ENCODE assay signal across 9 cellular contexts in genomic region chr3:184565421-184566211, GRCh38. TPM values are rescaled to one million over a fixed set of nuclear protein-coding genes. Genes with fewer than 3 reads are reported as not detected.
A peak's percentile ranks its signal among the peaks of the same experiment; 100 is the strongest.
DNase-seq lines count a peak whose midpoint lies in the region; ATAC-seq and TF ChIP-seq lines count a peak whose summit lies in the region.
"Had no signal": no experiment of that assay in that cellular context is flagged by ENCODE, and none has a peak within 500 bp of the region (broad histone marks: within the 10 kb centered on the region; RNA-seq: fewer than 3 reads in every experiment).

No MANE protein-coding gene starts in this region.

- H3K4me3 ChIP-seq in fibroblast of lung (replicated peaks in 1 of 4; ENCODE audit: control extremely low read depth in 1 of 4, insufficient read depth in 1 of 4, low read depth in 3 of 4, low read length in 4 of 4) (peak overlapping the region in 1 of 4 experiments; percentile 81), retinal pigment epithelial cell (ENCODE audit: low read length) (no peak overlapping the region)

- no peaks in the 10 kb centered on the region for H3K9me3 Mint-ChIP-seq in activated T-cell treated with anti-CD3 and anti-CD28 coated beads, Interleukin-2, amount 50 U/mL, for 24 hours
- H3K9me3 Mint-ChIP-seq in activated CD8-positive, alpha-beta T cell treated with anti-CD3 and anti-CD28 coated beads, Interleukin-2, amount 10 ng/mL, durations not matched to agents 7 days and 5 days (ENCODE audit: insufficient read depth): no peaks in the 10 kb centered on the region
- H3K9me3 Mint-ChIP-seq: activated naive CD8-positive, alpha-beta T cell treated with anti-CD3 and anti-CD28 coated beads for 36 hours had no signal

- H3K4me1 Mint-ChIP-seq in activated T-cell treated with anti-CD3 and anti-CD28 coated beads, Interleukin-2, amount 50 U/mL, for 24 hours (ENCODE audit: low read depth): peaks cover 13% of the 10 kb centered on the region
- peaks cover 14% of the 10 kb centered on the region for H3K4me1 Mint-ChIP-seq in activated CD8-positive, alpha-beta T cell treated with anti-CD3 and anti-CD28 coated beads, Interleukin-2, amount 10 ng/mL, durations not matched to agents 7 days and 5 days (ENCODE audit: low read depth)

- peak overlapping the region; percentile 81 for H3K4me2 ChIP-seq in fibroblast of lung (ENCODE audit: extremely low read depth, insufficient read depth, low read length)

- H3K9ac ChIP-seq in fibroblast of lung (ENCODE audit: insufficient read depth, low read length): no peak overlapping the region

- no peaks in the 10 kb centered on the region for H3K9me3 ChIP-seq in fibroblast of lung (ENCODE audit: control insufficient read depth, insufficient read depth, low read depth, low read length)

- H4K20me1 ChIP-seq in fibroblast of lung (ENCODE audit: control insufficient read depth, extremely low read depth, insufficient read depth, low read length): no peaks in the 10 kb centered on the region

- H3K36me3 ChIP-seq in fibroblast of lung (ENCODE audit: control insufficient read depth, insufficient read depth, low read length): no peaks in the 10 kb centered on the region

- H3K27me3 ChIP-seq in fibroblast of lung (ENCODE audit: control insufficient read depth, insufficient read depth, low read length): no peaks in the 10 kb centered on the region

- POLR2A ChIA-PET in activated CD8-positive, alpha-beta T cell treated with anti-CD3 and anti-CD28 coated beads, Interleukin-2, amount 10 ng/mL, durations not matched to agents 7 days and 5 days (lab: Charles Lee): no interaction called here

- H3K27me3 Mint-ChIP-seq in activated T-cell treated with anti-CD3 and anti-CD28 coated beads, Interleukin-2, amount 50 U/mL, for 24 hours: peaks cover 69% of the 10 kb centered on the region
- peaks cover 62% of the 10 kb centered on the region for H3K27me3 Mint-ChIP-seq in activated CD8-positive, alpha-beta T cell treated with anti-CD3 and anti-CD28 coated beads, Interleukin-2, amount 10 ng/mL, durations not matched to agents 7 days and 5 days (ENCODE audit: low read depth)

- no peak for TF ChIP-seq CTCF in fibroblast of lung (conservative IDR thresholded peaks at IDR 0.05 in 1 of 2, IDR thresholded peaks at IDR 0.05 in 1 of 2; ENCODE audit: low read depth in 1 of 2, low read length in 2 of 2)
- TF ChIP-seq CTCF in retinal pigment epithelial cell (conservative IDR thresholded peaks at IDR 0.05; ENCODE audit: low read depth, low read length): no peak

- CTCF ChIA-PET in activated CD8-positive, alpha-beta T cell treated with anti-CD3 and anti-CD28 coated beads, Interleukin-2, amount 10 ng/mL, durations not matched to agents 7 days and 5 days (lab: Charles Lee): interaction anchor here (0.7 kb wide), 1 partner anchor 213 kb away, joined by 3 read pairs; no protein-coding TSS in a partner anchor

- H3K79me2 ChIP-seq in fibroblast of lung (ENCODE audit: control insufficient read depth, insufficient read depth, low read length): peaks cover 5% of the 10 kb centered on the region

- H3K4me1 ChIP-seq in fibroblast of lung (ENCODE audit: control insufficient read depth, extremely low read depth, insufficient read depth, low read length): peaks cover 40% of the 10 kb centered on the region

- no peak overlapping the region for H3K4me3 Mint-ChIP-seq in activated T-cell treated with anti-CD3 and anti-CD28 coated beads, Interleukin-2, amount 50 U/mL, for 24 hours
- H3K4me3 Mint-ChIP-seq in activated CD8-positive, alpha-beta T cell treated with anti-CD3 and anti-CD28 coated beads, Interleukin-2, amount 10 ng/mL, durations not matched to agents 7 days and 5 days: no peak overlapping the region
- H3K4me3 Mint-ChIP-seq: activated naive CD8-positive, alpha-beta T cell treated with anti-CD3 and anti-CD28 coated beads for 36 hours had no signal

- peak; percentile 89 for DNase-seq in GM03348 (ENCODE audit: low spot score)
- peak; percentile 16 for DNase-seq in NCI-H748 treated with DMSO at 0.1 percent for 48 hours (lab: John Stamatoyannopoulos, UW)
- peak; percentile 84 to 94 for DNase-seq in fibroblast of lung (ENCODE audit: low read depth in 2 of 2)
- peak; percentile 56 for DNase-seq in retinal pigment epithelial cell (ENCODE audit: low read depth)
- DNase-seq in SKM-1 (lab: John Stamatoyannopoulos, UW; ENCODE audit: unreplicated experiment): no peak
- DNase-seq in activated T-cell treated with anti-CD3 and anti-CD28 coated beads, Interleukin-2, amount 50 U/mL, for 24 hours: no peak
- no peak for DNase-seq in activated CD8-positive, alpha-beta T cell treated with anti-CD3 and anti-CD28 coated beads, Interleukin-2, amount 10 ng/mL, durations not matched to agents 7 days and 5 days
- no peak for DNase-seq in activated CD4-positive, alpha-beta T cell treated with anti-CD3 and anti-CD28 coated beads, Interleukin-2, amount 50 U/mL, for 48 hours
- DNase-seq: activated naive CD8-positive, alpha-beta T cell treated with anti-CD3 and anti-CD28 coated beads for 36 hours had no signal

- H3K27ac Mint-ChIP-seq in activated T-cell treated with anti-CD3 and anti-CD28 coated beads, Interleukin-2, amount 50 U/mL, for 24 hours: no peak overlapping the region
- H3K27ac Mint-ChIP-seq in activated CD8-positive, alpha-beta T cell treated with anti-CD3 and anti-CD28 coated beads, Interleukin-2, amount 10 ng/mL, durations not matched to agents 7 days and 5 days: no peak overlapping the region
- H3K27ac Mint-ChIP-seq: activated naive CD8-positive, alpha-beta T cell treated with anti-CD3 and anti-CD28 coated beads for 36 hours had no signal

- H2AFZ ChIP-seq in fibroblast of lung (ENCODE audit: low read length): no peak overlapping the region

- ATAC-seq in activated CD8-positive, alpha-beta T cell treated with anti-CD3 and anti-CD28 coated beads, Interleukin-2, amount 10 ng/mL, durations not matched to agents 7 days and 5 days: no peak

- H3K27ac ChIP-seq in fibroblast of lung (ENCODE audit: insufficient read depth, low read length): peak overlapping the region; percentile 24

- no peaks in the 10 kb centered on the region for H3K36me3 Mint-ChIP-seq in activated T-cell treated with anti-CD3 and anti-CD28 coated beads, Interleukin-2, amount 50 U/mL, for 24 hours (ENCODE audit: low read depth)
- H3K36me3 Mint-ChIP-seq in activated CD8-positive, alpha-beta T cell treated with anti-CD3 and anti-CD28 coated beads, Interleukin-2, amount 10 ng/mL, durations not matched to agents 7 days and 5 days (ENCODE audit: low read depth): no peaks in the 10 kb centered on the region
- H3K36me3 Mint-ChIP-seq: activated naive CD8-positive, alpha-beta T cell treated with anti-CD3 and anti-CD28 coated beads for 36 hours had no signal

RNA-seq across cellular contexts. Expression of gene EPHB3, which starts 4.0 kb away (rescaled TPM):
- total RNA-seq in fibroblast of lung: 3.9 and 7.6 TPM in 2 replicates
- polyA plus RNA-seq in fibroblast of lung: 1.6 and 2.2 TPM in 2 replicates
- polyA plus RNA-seq in fibroblast of lung (2012): 4.0 and 5.1 TPM in 2 replicates
- 21.6 and 24.8 TPM in 2 replicates for polyA minus RNA-seq in fibroblast of lung (ENCODE audit: low replicate concordance)
- under 1 TPM; 0.11 to 0.13 TPM for total RNA-seq in activated CD8-positive, alpha-beta T cell treated with anti-CD3 and anti-CD28 coated beads, Interleukin-2, amount 10 ng/mL, durations not matched to agents 7 days and 5 days

Comparison
In these comparisons a context has a peak if more than half of its experiments do, and no peak if none do; other contexts are left out.
1. DNase-seq: peak in GM03348 (single experiment), NCI-H748 treated with DMSO at 0.1 percent for 48 hours (single experiment), fibroblast of lung (2 of 2) and retinal pigment epithelial cell (single experiment); none in SKM-1 (single experiment), activated T-cell treated with anti-CD3 and anti-CD28 coated beads, Interleukin-2, amount 50 U/mL, for 24 hours (single experiment), activated CD8-positive, alpha-beta T cell treated with anti-CD3 and anti-CD28 coated beads, Interleukin-2, amount 10 ng/mL, durations not matched to agents 7 days and 5 days (single experiment) and activated CD4-positive, alpha-beta T cell treated with anti-CD3 and anti-CD28 coated beads, Interleukin-2, amount 50 U/mL, for 48 hours (0 of 2).